11 cellular contexts compared by ENCODE assay signal in the genomic region with DNA sequence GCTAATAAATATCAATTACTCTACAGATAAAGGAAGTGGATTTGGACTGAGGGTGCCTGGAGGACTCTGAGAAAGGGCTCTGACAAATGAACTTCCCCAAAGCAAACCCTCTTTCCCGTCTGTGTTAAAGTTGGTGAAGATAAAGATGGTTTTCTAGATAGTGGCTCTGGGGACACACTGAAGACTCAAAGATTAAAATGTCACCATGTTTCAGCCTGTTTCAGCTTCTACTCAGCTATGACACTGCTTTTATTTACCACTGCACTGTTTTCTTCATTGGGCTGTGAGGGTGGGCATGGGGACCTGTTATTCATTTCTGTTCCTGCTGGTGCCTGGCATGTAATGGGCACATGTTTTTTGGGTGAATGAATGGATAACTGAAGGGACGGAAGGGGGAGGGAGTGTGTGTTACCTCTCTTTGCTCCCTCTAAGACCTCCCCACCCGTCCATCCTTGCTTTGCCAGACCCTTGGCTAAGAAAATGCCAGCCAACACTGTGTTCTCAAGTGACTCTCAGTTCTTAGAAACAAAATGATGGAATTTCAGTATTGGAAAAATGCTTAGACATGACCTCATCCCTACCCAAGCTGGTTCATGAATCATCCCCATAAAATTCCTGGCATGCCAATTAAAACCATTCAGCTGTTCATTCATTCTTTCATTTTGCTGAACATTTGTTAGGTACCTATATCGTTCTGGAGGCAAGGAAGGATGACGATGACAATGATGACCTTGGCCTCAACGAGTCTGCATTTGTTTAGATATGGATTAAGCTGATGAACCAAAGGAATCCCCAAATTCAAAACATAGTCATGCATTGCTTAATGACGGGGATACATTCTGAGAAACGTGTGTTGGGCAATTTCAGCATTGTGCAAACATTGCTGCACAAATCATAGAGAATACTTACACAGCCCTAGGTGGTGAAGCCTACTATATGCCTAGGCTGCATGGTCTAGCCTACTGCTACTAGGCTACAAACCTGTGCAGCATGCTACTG. TPM values are rescaled to one million over a fixed set of nuclear protein-coding genes. Genes with fewer than 3 reads are reported as not detected.
DNase-seq lines count a peak whose midpoint lies in the region; ATAC-seq and TF ChIP-seq lines count a peak whose summit lies in the region.
"Had no signal": no experiment of that assay in that cellular context is flagged by ENCODE, and none has a peak within 500 bp of the region (broad histone marks: within the 10 kb centered on the region; RNA-seq: fewer than 3 reads in every experiment).

No MANE protein-coding gene starts in this region.

- H3K4me1 ChIP-seq in RWPE2 (ENCODE audit: insufficient read depth, poor library complexity, severe bottlenecking) = peaks cover 15% of the 10 kb centered on the region
- no peaks in the 10 kb centered on the region for H3K4me1 ChIP-seq in BE2C
- H3K4me1 ChIP-seq in esophagus muscularis mucosa = peaks cover 21 to 46% (median 40%) of the 10 kb centered on the region in 4 donors

- no peak for TF ChIP-seq POLR2A in esophagus muscularis mucosa (IDR thresholded peaks at IDR 0.05; ENCODE audit: low read depth)

- no peak for TF ChIP-seq CTCF in RWPE2 (IDR thresholded peaks at IDR 0.05; ENCODE audit: poor library complexity, severe bottlenecking)
- TF ChIP-seq CTCF in fibroblast of mammary gland (conservative IDR thresholded peaks at IDR 0.05; ENCODE audit: control insufficient read depth, insufficient read depth, low read depth, low read length) = no peak
- TF ChIP-seq CTCF in BE2C (IDR thresholded peaks at IDR 0.05; ENCODE audit: low read depth, low read length) = no peak
- TF ChIP-seq CTCF in esophagus muscularis mucosa (IDR thresholded peaks at IDR 0.05) = no peak

- H3K27me3 Mint-ChIP-seq in activated CD4-positive, alpha-beta memory T cell treated with anti-CD3 and anti-CD28 coated beads for 36 hours = peaks cover 10% of the 10 kb centered on the region

- no peaks in the 10 kb centered on the region for H3K36me3 Mint-ChIP-seq in activated CD4-positive, alpha-beta memory T cell treated with anti-CD3 and anti-CD28 coated beads for 36 hours

- H3K27me3 ChIP-seq in RWPE2 (ENCODE audit: insufficient read depth, poor library complexity, severe bottlenecking) (no peaks in the 10 kb centered on the region), BE2C (no peaks in the 10 kb centered on the region; the same call in 1 of the 2 replicates), esophagus muscularis mucosa (peaks cover 0 to 3% (median 0%) of the 10 kb centered on the region in 4 donors)

- H3K4me3 ChIP-seq in RWPE2 (ENCODE audit: severe bottlenecking) = no peak overlapping the region
- no peak overlapping the region for H3K4me3 ChIP-seq in fibroblast of mammary gland (ENCODE audit: control insufficient read depth, low read depth, low read length)
- H3K4me3 ChIP-seq in skeletal muscle cell (ENCODE audit: low read depth, low read length) = no peak overlapping the region
- H3K4me3 ChIP-seq in BE2C (ENCODE audit: low read depth, low read length) = no peak overlapping the region
- H3K4me3 ChIP-seq in esophagus muscularis mucosa = no peak overlapping the region
- H3K4me3 ChIP-seq: heart right ventricle had no signal

- CTCF ChIA-PET in activated CD4-positive, alpha-beta memory T cell treated with anti-CD3 and anti-CD28 coated beads for 36 hours (lab: Charles Lee) = interaction anchor here (0.6 kb wide), 1 partner anchor 550 kb away, joined by 3 read pairs; no protein-coding TSS in a partner anchor

- H3K27ac Mint-ChIP-seq in activated CD4-positive, alpha-beta memory T cell treated with anti-CD3 and anti-CD28 coated beads for 36 hours = no peak overlapping the region

- WGBS in esophagus muscularis mucosa = 62% methylated on average over 8 of the region's 8 CpGs

- peak overlapping the region; percentile 75 for H3K27ac ChIP-seq in RWPE2 (ENCODE audit: poor library complexity, severe bottlenecking)
- H3K27ac ChIP-seq in esophagus muscularis mucosa (replicated peaks in 1 of 4) = peak overlapping the region in 1 of 4 donors; percentile 17

- H3K36me3 ChIP-seq in RWPE2 (ENCODE audit: low read depth) (no peaks in the 10 kb centered on the region), BE2C (no peaks in the 10 kb centered on the region), esophagus muscularis mucosa (no peaks in the 10 kb centered on the region)
- H3K36me3 ChIP-seq: heart right ventricle had no signal

- peak; percentile 92 for ATAC-seq in RWPE2 (ENCODE audit: low read depth)

- no peaks in the 10 kb centered on the region for H3K9me3 ChIP-seq in RWPE2 (ENCODE audit: severe bottlenecking)
- H3K9me3 ChIP-seq in BE2C = no peaks in the 10 kb centered on the region
- no peaks in the 10 kb centered on the region for H3K9me3 ChIP-seq in esophagus muscularis mucosa
- H3K9me3 ChIP-seq: heart right ventricle had no signal

- H3K4me3 Mint-ChIP-seq in activated CD4-positive, alpha-beta memory T cell treated with anti-CD3 and anti-CD28 coated beads for 36 hours = no peak overlapping the region

- intact Hi-C loops in activated CD4-positive, alpha-beta memory T cell treated with anti-CD3 and anti-CD28 coated beads for 36 hours (cut with micrococcal nuclease) = no loop called here
- intact Hi-C loops in esophagus muscularis mucosa (cut with DNase I) = loop anchor here (5.0 kb wide), 1 partner anchor 41 kb away; no protein-coding TSS in a partner anchor

- H3K4me1 Mint-ChIP-seq in activated CD4-positive, alpha-beta memory T cell treated with anti-CD3 and anti-CD28 coated beads for 36 hours (ENCODE audit: low read depth) = no peaks in the 10 kb centered on the region

- no peak for TF ChIP-seq EP300 in esophagus muscularis mucosa (IDR thresholded peaks at IDR 0.05)

- POLR2A ChIA-PET in activated CD4-positive, alpha-beta memory T cell treated with anti-CD3 and anti-CD28 coated beads for 36 hours (lab: Charles Lee) = no interaction called here

- H3K9me3 Mint-ChIP-seq in activated CD4-positive, alpha-beta memory T cell treated with anti-CD3 and anti-CD28 coated beads for 36 hours = no peaks in the 10 kb centered on the region

- DNase-seq in GM04504 (ENCODE audit: low read depth) (peak; percentile 91), RWPE2 (ENCODE audit: low spot score) (no peak), fibroblast of mammary gland (ENCODE audit: low read depth) (peak; percentile 92), skeletal muscle cell (ENCODE audit: low read depth) (peak; percentile 72), BE2C (no peak), esophagus muscularis mucosa (ENCODE audit: extremely low spot score) (no peak)
- DNase-seq in stimulated activated CD8-positive, alpha-beta memory T cell treated with anti-CD3 and anti-CD28 coated beads, Interleukin-4, amount 100 ng/mL, for 48 hours = no peak
- DNase-seq in activated CD4-positive, alpha-beta memory T cell treated with anti-CD3 and anti-CD28 coated beads for 36 hours = no peak
- DNase-seq: activated CD8-positive, alpha-beta memory T cell treated with anti-CD3 and anti-CD28 coated beads, Interleukin-2, amount 50 U/mL, for 4 hours; heart right ventricle; NCI-H510A had no signal

RNA-seq across cellular contexts. Expression of a gene that starts 13.4 kb away (rescaled TPM):
- polyA plus RNA-seq in BE2C (2012; ENCODE audit: insufficient read depth, insufficient read length, low read depth) = 1.2 TPM
- total RNA-seq in activated CD4-positive, alpha-beta memory T cell treated with anti-CD3 and anti-CD28 coated beads for 36 hours = not detected
- total RNA-seq in esophagus muscularis mucosa = 1 to 10 TPM; 1.7 to 3.8 (median 2.7) TPM

RNA-seq across cellular contexts. Expression of a gene that starts 18.6 kb away (rescaled TPM):
- 14.3 TPM for polyA plus RNA-seq in BE2C (2012; ENCODE audit: insufficient read depth, insufficient read length, low read depth)
- total RNA-seq in activated CD4-positive, alpha-beta memory T cell treated with anti-CD3 and anti-CD28 coated beads for 36 hours = not detected
- total RNA-seq in esophagus muscularis mucosa = 1 to 10 TPM; 1.2 to 2.3 (median 2.0) TPM

Comparison
In these comparisons a context has a peak if more than half of its experiments do, and no peak if none do; other contexts are left out.
1. DNase-seq: peak in GM04504 (single experiment), fibroblast of mammary gland (single experiment) and skeletal muscle cell (single experiment); none in RWPE2 (single experiment), stimulated activated CD8-positive, alpha-beta memory T cell treated with anti-CD3 and anti-CD28 coated beads, Interleukin-4, amount 100 ng/mL, for 48 hours (single experiment), BE2C (single experiment), activated CD4-positive, alpha-beta memory T cell treated with anti-CD3 and anti-CD28 coated beads for 36 hours (single experiment) and esophagus muscularis mucosa (single experiment).